In genomic region chr9:111482656-111483418, GRCh38 we compare ENCODE assay signal across 8 cellular contexts. TPM values are rescaled to one million over a fixed set of nuclear protein-coding genes. Genes with fewer than 3 reads are reported as not detected.
DNase-seq lines count a peak whose midpoint lies in the region; ATAC-seq and TF ChIP-seq lines count a peak whose summit lies in the region.

No MANE protein-coding gene starts in this region.

- H4K8ac ChIP-seq in neuronal stem cell (ENCODE audit: low read depth, low read length): no peak overlapping the region

- WGBS in neuronal stem cell (ENCODE audit: extremely low coverage in 2 of 2, insufficient read length in 2 of 2, insufficient replicate concordance in 1 of 2), 2 donors: no CpG with 5 or more reads among the region's 74 CpGs

- ATAC-seq in GM21423 (IDR thresholded peaks at IDR 0.05; ENCODE audit: unreplicated experiment) (peak; percentile 63), foreskin keratinocyte (peak; percentile 47)

- peak overlapping the region; percentile 66 for H2BK5ac ChIP-seq in neuronal stem cell (ENCODE audit: low read length)

- H3K23ac ChIP-seq in neuronal stem cell (ENCODE audit: low read depth, low read length, poor library complexity): peak overlapping the region; percentile 16

- peak overlapping the region; percentile 82 for H3K9ac ChIP-seq in HUES48 (ENCODE audit: low read depth, low read length)
- H3K9ac ChIP-seq in neuronal stem cell (ENCODE audit: low read depth, low read length, poor library complexity): peak overlapping the region; percentile 91

- H4K91ac ChIP-seq in neuronal stem cell (ENCODE audit: low read depth, low read length, poor library complexity): no peak overlapping the region

- H3K4me3 ChIP-seq in HUES48 (ENCODE audit: low read depth, low read length): peak overlapping the region; percentile 95
- peak overlapping the region; percentile 96 to 99 for H3K4me3 ChIP-seq in neuronal stem cell (ENCODE audit: low read length in 2 of 2)

- peak; percentile 90 for DNase-seq in DMS 273 (lab: John Stamatoyannopoulos, UW; ENCODE audit: unreplicated experiment)
- DNase-seq in activated naive CD4-positive, alpha-beta T cell treated with Interleukin-2 at 50 U/mL for 16 hours: peak; percentile 68
- DNase-seq in foreskin keratinocyte: peak; percentile 28 to 48
- peak; percentile 71 for DNase-seq in neuronal stem cell (ENCODE audit: low spot score)
- DNase-seq in substantia nigra (lab: John Stamatoyannopoulos, UW): peak in 48 of 49 donors; percentile 13 to 80 (median 58)

- peak overlapping the region; percentile 63 for H2BK12ac ChIP-seq in neuronal stem cell (ENCODE audit: low read length)

- no peaks in the 10 kb centered on the region for H3K27me3 ChIP-seq in HUES48 (ENCODE audit: control insufficient read depth, insufficient read depth, low read length)
- H3K27me3 ChIP-seq in foreskin keratinocyte: no peaks in the 10 kb centered on the region
- H3K27me3 ChIP-seq in neuronal stem cell (ENCODE audit: control insufficient read depth in 3 of 3, insufficient read depth in 3 of 3, low read depth in 1 of 3, low read length in 3 of 3): no peaks in the 10 kb centered on the region

- H3K79me1 ChIP-seq in neuronal stem cell (ENCODE audit: low read depth, low read length): no peaks in the 10 kb centered on the region

- H3K4me2 ChIP-seq in neuronal stem cell (ENCODE audit: insufficient read depth, low read length, poor library complexity, severe bottlenecking): peak overlapping the region; percentile 54

- H3K36me3 ChIP-seq in HUES48 (ENCODE audit: control insufficient read depth, insufficient read depth, low read length) (no peaks in the 10 kb centered on the region), neuronal stem cell (replicated peaks in 1 of 2; ENCODE audit: control insufficient read depth in 2 of 2, insufficient read depth in 2 of 2, low read length in 2 of 2) (no peaks in the 10 kb centered on the region)

- H2AK5ac ChIP-seq in neuronal stem cell (ENCODE audit: low read depth, low read length): no peak overlapping the region

- peaks cover 12% of the 10 kb centered on the region for H3K4me1 ChIP-seq in HUES48 (ENCODE audit: control insufficient read depth, insufficient read depth, low read length)
- H3K4me1 ChIP-seq in foreskin keratinocyte: peaks cover 10% of the 10 kb centered on the region
- H3K4me1 ChIP-seq in neuronal stem cell (ENCODE audit: control insufficient read depth in 2 of 2, insufficient read depth in 1 of 2, low read depth in 1 of 2, low read length in 2 of 2): peaks cover 3 to 4% of the 10 kb centered on the region in 2 donors

- H3K9me3 ChIP-seq in HUES48 (ENCODE audit: control insufficient read depth, insufficient read depth, low read length) (no peaks in the 10 kb centered on the region), neuronal stem cell (replicated peaks in 1 of 2; ENCODE audit: control insufficient read depth in 2 of 2, insufficient read depth in 1 of 2, low read depth in 1 of 2, low read length in 2 of 2) (no peaks in the 10 kb centered on the region)

- no peak overlapping the region for H3K14ac ChIP-seq in neuronal stem cell (ENCODE audit: low read length)

- TF ChIP-seq CTCF in foreskin keratinocyte (conservative IDR thresholded peaks at IDR 0.05): no peak

- H3K18ac ChIP-seq in neuronal stem cell (ENCODE audit: low read length): peak overlapping the region; percentile 76

- H3K27ac ChIP-seq in HUES48 (ENCODE audit: low read depth, low read length): peak overlapping the region; percentile 95
- H3K27ac ChIP-seq in foreskin keratinocyte: peak overlapping the region; percentile 90
- peak overlapping the region; percentile 97 for H3K27ac ChIP-seq in neuronal stem cell (replicated peaks; ENCODE audit: low read length)
- peak overlapping the region; percentile 93 for H3K27ac ChIP-seq in substantia nigra (ENCODE audit: low read depth, low read length, poor library complexity, severe bottlenecking)

- no peak overlapping the region for H3K4ac ChIP-seq in neuronal stem cell (ENCODE audit: low read length)

- H2BK15ac ChIP-seq in neuronal stem cell (ENCODE audit: low read length): no peak overlapping the region

- TF ChIP-seq POLR2A in Raji (IDR thresholded peaks at IDR 0.05; ENCODE audit: insufficient read depth, low read depth, low read length): peak; percentile 56

- H2BK120ac ChIP-seq in neuronal stem cell (ENCODE audit: low read depth, low read length): no peak overlapping the region

- H2AFZ ChIP-seq in neuronal stem cell (ENCODE audit: low read length): peak overlapping the region; percentile 95

RNA-seq across cellular contexts. Expression of gene ECPAS, which starts 1.3 kb away (rescaled TPM):
- 56.1 and 56.7 TPM in 2 replicates for total RNA-seq in foreskin keratinocyte
- 18.5 and 21.8 TPM in 2 replicates for polyA plus RNA-seq in foreskin keratinocyte
- 33.1 TPM for polyA plus RNA-seq in neuronal stem cell (2013, experiment 1 of 2)
- 34.5 TPM for polyA plus RNA-seq in neuronal stem cell (2013, experiment 2 of 2)

RNA-seq across cellular contexts. Expression of gene ZNF483, which starts 42.1 kb away (rescaled TPM):
- 1.8 and 2.3 TPM in 2 replicates for total RNA-seq in foreskin keratinocyte
- 0.17 and 0.25 TPM in 2 replicates for polyA plus RNA-seq in foreskin keratinocyte
- 3.0 TPM for polyA plus RNA-seq in neuronal stem cell (2013, experiment 1 of 2)
- 3.7 TPM for polyA plus RNA-seq in neuronal stem cell (2013, experiment 2 of 2)

Comparison
In these comparisons a context has a peak if more than half of its experiments do, and no peak if none do; other contexts are left out.
1. Peak in every context shown above with its lines: DNase-seq, ATAC-seq, H3K4me3 ChIP-seq and H3K27ac ChIP-seq.
2. DNase-seq: peak in every context shown above with its lines; median percentile 90 in DMS 273; 71 in neuronal stem cell; 68 in activated naive CD4-positive, alpha-beta T cell treated with Interleukin-2 at 50 U/mL for 16 hours; 58 in substantia nigra; 38 in foreskin keratinocyte.